8 cellular contexts compared by ENCODE assay signal in the genomic region with DNA sequence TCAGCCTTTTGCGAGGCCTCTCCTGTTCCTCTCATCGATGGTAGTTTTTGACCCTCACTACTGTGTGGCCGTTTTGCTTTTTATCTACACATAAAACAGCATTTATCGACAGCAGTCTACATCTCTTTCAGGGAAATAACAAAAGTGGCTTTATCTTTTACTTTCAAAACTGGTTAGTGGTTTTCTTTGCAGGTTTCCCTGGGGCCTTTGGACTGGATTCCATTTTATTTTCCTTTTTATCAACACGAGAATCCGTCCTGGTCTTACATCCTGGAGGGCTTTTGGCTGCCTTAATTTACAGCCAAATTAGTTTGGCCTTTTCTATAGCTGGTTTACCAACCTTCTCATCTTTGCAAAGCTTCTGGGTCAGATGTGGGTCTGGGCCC. TPM values are rescaled to one million over a fixed set of nuclear protein-coding genes. Genes with fewer than 3 reads are reported as not detected.
DNase-seq lines count a peak whose midpoint lies in the region; ATAC-seq and TF ChIP-seq lines count a peak whose summit lies in the region.

No MANE protein-coding gene starts in this region.

- DNase-seq in cardiac muscle cell (ENCODE audit: low read depth in 1 of 2, low spot score in 1 of 2) = no peak
- no peak for DNase-seq in Right ventricle myocardium inferior (ENCODE audit: missing footprints)
- no peak for DNase-seq in body of pancreas
- DNase-seq in midbrain (lab: John Stamatoyannopoulos, UW) = peak; percentile 66
- no peak for DNase-seq in kidney tubule cell (ENCODE audit: low spot score)
- DNase-seq in GM13977 (ENCODE audit: low spot score) = no peak
- DNase-seq in GM13976 (ENCODE audit: low spot score) = no peak

- TF ChIP-seq POLR2A in body of pancreas (IDR thresholded peaks at IDR 0.05) = no peak

- H3K4me1 ChIP-seq in cardiac muscle cell (ENCODE audit: low read depth) (peaks cover 12% of the 10 kb centered on the region), body of pancreas (no peaks in the 10 kb centered on the region)

- intact Hi-C loops in Right ventricle myocardium inferior (cut with DNase I) = loop anchor here (2.0 kb wide), 1 partner anchor 52 kb away; no protein-coding TSS in a partner anchor
- intact Hi-C loops in body of pancreas (cut with DNase I) = no loop called here

- in situ Hi-C loops in GM13977 (cut with MboI; ENCODE audit: low pct_unique_long_range_greater_than_20kb, low sequenced_read_pairs, unreplicated experiment) (no loop called here), GM13976 (cut with MboI; ENCODE audit: low sequenced_read_pairs, unreplicated experiment) (no loop called here)

- H3K9me3 ChIP-seq in cardiac muscle cell (ENCODE audit: low read depth) = no peaks in the 10 kb centered on the region
- H3K9me3 ChIP-seq in body of pancreas = no peaks in the 10 kb centered on the region

- H3K27me3 ChIP-seq in cardiac muscle cell (no peaks in the 10 kb centered on the region), body of pancreas (no peaks in the 10 kb centered on the region)

- TF ChIP-seq CTCF in cardiac muscle cell (IDR thresholded peaks at IDR 0.05; ENCODE audit: low read depth, low read length) = no peak
- no peak for TF ChIP-seq CTCF in body of pancreas (IDR thresholded peaks at IDR 0.05)
- no peak for TF ChIP-seq CTCF in GM13977 (IDR thresholded peaks at IDR 0.05; ENCODE audit: extremely low read depth, insufficient read depth, missing control alignments)
- no peak for TF ChIP-seq CTCF in GM13976 (IDR thresholded peaks at IDR 0.05; ENCODE audit: borderline replicate concordance, control extremely low read depth, extremely low read depth, insufficient read depth, missing control alignments)

- 44 to 52% methylated on average over 6 of the region's 6 CpGs for WGBS in body of pancreas, 2 donors

- ATAC-seq in Right ventricle myocardium inferior (no peak), body of pancreas (no peak), HG03571 (IDR thresholded peaks at IDR 0.05; ENCODE audit: unreplicated experiment) (no peak)

- H3K36me3 ChIP-seq in cardiac muscle cell (no peaks in the 10 kb centered on the region), body of pancreas (replicated peaks in 1 of 2; ENCODE audit: insufficient read depth in 1 of 2, low read depth in 2 of 2) (no peaks in the 10 kb centered on the region)

- H3K27ac ChIP-seq in cardiac muscle cell = peak overlapping the region; percentile 48
- peak overlapping the region in 3 of 4 donors; percentile 58 to 72 (median 70) for H3K27ac ChIP-seq in body of pancreas

- H3K4me3 ChIP-seq in cardiac muscle cell (no peak overlapping the region), body of pancreas (no peak overlapping the region)

RNA-seq across cellular contexts. Expression of a gene that starts 0.8 kb away (rescaled TPM):
- total RNA-seq in cardiac muscle cell (not detected in 2 replicates), Right ventricle myocardium inferior (0.81 TPM), body of pancreas (not detected)
- polyA plus RNA-seq in cardiac muscle cell = 0.22 TPM in 1 of 2 replicates, not detected in the other

RNA-seq across cellular contexts. Expression of a gene that starts 20.8 kb away (rescaled TPM):
- total RNA-seq in cardiac muscle cell (not detected in 2 replicates), Right ventricle myocardium inferior (22.4 TPM), body of pancreas (1 to 10 TPM in 1 of 2 donors, under 1 TPM in 1; 0.33 to 1.0 TPM)
- 0.22 TPM in 1 of 2 replicates, not detected in the other for polyA plus RNA-seq in cardiac muscle cell

Comparison
In these comparisons a context has a peak if more than half of its experiments do, and no peak if none do; other contexts are left out.
1. RNA of a gene that starts 20.8 kb away (total RNA-seq): 22.4 TPM in Right ventricle myocardium inferior (single experiment); 0.33 to 1.0 TPM in body of pancreas and not detected in cardiac muscle cell; every median in the first group is over 10 times any median in the second.